ENCODE assay signal across 1 cellular context in genomic region chr5:149062371-149063016, GRCh38.
TF ChIP-seq lines count a peak whose summit lies in the region.

No MANE protein-coding gene starts in this region.

TF ChIP-seq in HepG2, 621 proteins besides CTCF, POLR2A, EP300 and RAD21 (continued from another document):
- TF ChIP-seq ZFP91 (CRISPR knock-in tag; IDR thresholded peaks at IDR 0.05; ENCODE audit: borderline replicate concordance) = peak; percentile 20; the same call in 1 of the 2 replicates
